Comparison of ENCODE assay signal across 1 cellular context in the genomic region with DNA sequence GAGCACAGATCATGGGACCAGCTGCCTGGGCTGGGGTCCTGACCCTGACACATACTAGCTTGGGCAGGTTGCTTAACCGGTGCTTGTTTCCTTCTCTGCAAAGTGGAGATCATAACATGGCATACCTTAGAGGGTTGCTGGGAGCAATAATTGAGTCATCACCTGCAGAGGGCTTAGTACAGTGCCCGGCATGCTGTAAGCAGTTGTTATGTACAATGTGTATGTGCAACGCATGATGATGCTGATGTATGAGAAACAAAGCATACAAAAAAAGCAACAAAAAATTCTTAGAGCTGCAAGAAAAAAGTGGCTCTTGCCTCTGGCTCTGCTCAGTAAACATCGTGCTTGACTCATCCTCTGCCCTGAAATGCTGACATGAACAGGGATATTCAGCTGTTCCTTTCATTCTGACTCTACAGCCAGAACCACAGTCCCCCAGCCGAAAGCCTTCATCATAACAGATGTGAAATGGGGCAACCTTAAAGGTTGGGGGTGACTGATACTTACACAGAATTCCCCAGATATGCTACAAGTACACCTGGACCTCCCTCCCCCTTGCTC.
TF ChIP-seq lines count a peak whose summit lies in the region.

No MANE protein-coding gene starts in this region.

TF ChIP-seq in GM12878, 131 proteins besides CTCF, POLR2A, EP300 and RAD21 (continued from another document and continues in another):
- TF ChIP-seq ZNF274 (IDR thresholded peaks at IDR 0.05; ENCODE audit: insufficient read depth, insufficient read length) (no peak), RUNX3 (IDR thresholded peaks at IDR 0.05; ENCODE audit: low read length) (peak; percentile 93), POLR2AphosphoS5 (IDR thresholded peaks at IDR 0.05; ENCODE audit: low read length) (no peak), WRNIP1 (IDR thresholded peaks at IDR 0.05; ENCODE audit: borderline replicate concordance, low read depth, low read length) (no peak), ETV6 (conservative IDR thresholded peaks at IDR 0.05 in 1 of 2, IDR thresholded peaks at IDR 0.05 in 1 of 2; ENCODE audit: borderline replicate concordance in 1 of 2, low read depth in 1 of 2) (peak in 1 of 2 experiments; percentile 67; a peak in 2 of 4 replicates), IKZF1 (conservative IDR thresholded peaks at IDR 0.05) (no peak), SRF (IDR thresholded peaks at IDR 0.05; ENCODE audit: low read depth in 2 of 2, low read length in 2 of 2) (peak in 1 of 2 experiments; percentile 74; a peak in 1 of 4 replicates), SUZ12 (IDR thresholded peaks at IDR 0.05; ENCODE audit: unreplicated experiment) (no peak), DPF2 (IDR thresholded peaks at IDR 0.05) (no peak), SIX5 (IDR thresholded peaks at IDR 0.05; ENCODE audit: low read depth, low read length, severe bottlenecking) (no peak), FOS (IDR thresholded peaks at IDR 0.05; ENCODE audit: borderline replicate concordance, extremely low read depth, insufficient read length) (no peak), CBX3 (IDR thresholded peaks at IDR 0.05; ENCODE audit: borderline replicate concordance, low read depth) (no peak), PRDM15 (CRISPR knock-in tag; IDR thresholded peaks at IDR 0.05) (no peak), EZH2 (IDR thresholded peaks at IDR 0.05; ENCODE audit: borderline replicate concordance, control insufficient read depth, low read depth, low read length) (no peak), ASH2L (IDR thresholded peaks at IDR 0.05; ENCODE audit: borderline replicate concordance, low read depth) (no peak), SP1 (IDR thresholded peaks at IDR 0.05; ENCODE audit: low read depth, low read length) (peak; percentile 11), TCF12 (IDR thresholded peaks at IDR 0.05; ENCODE audit: low read depth, low read length) (peak; percentile 93; the same call in 1 of the 2 replicates), SIN3A (IDR thresholded peaks at IDR 0.05; ENCODE audit: low read depth, low read length) (no peak), EGR1 (IDR thresholded peaks at IDR 0.05; ENCODE audit: borderline replicate concordance in 1 of 2, low read depth in 2 of 2, low read length in 2 of 2) (no peak), IKZF2 (IDR thresholded peaks at IDR 0.05) (peak in 1 of 2 experiments; percentile 23; a peak in 1 of 4 replicates), BMI1 (IDR thresholded peaks at IDR 0.05; ENCODE audit: borderline replicate concordance) (no peak), YY1 (IDR thresholded peaks at IDR 0.05; ENCODE audit: low read depth, low read length) (no peak), ESRRA (IDR thresholded peaks at IDR 0.05; ENCODE audit: low read length) (no peak), ZBED1 (IDR thresholded peaks at IDR 0.05; ENCODE audit: borderline replicate concordance) (peak; percentile 65; the same call in 1 of the 2 replicates), ZSCAN29 (IDR thresholded peaks at IDR 0.05) (no peak), BHLHE40 (IDR thresholded peaks at IDR 0.05; ENCODE audit: borderline replicate concordance in 1 of 2, low read depth in 2 of 2, low read length in 1 of 2) (no peak), ZNF207 (IDR thresholded peaks at IDR 0.05; ENCODE audit: borderline replicate concordance) (no peak), SUPT20H (IDR thresholded peaks at IDR 0.05; ENCODE audit: borderline replicate concordance, control insufficient read depth, low read depth, low read length) (no peak), MTA3 (IDR thresholded peaks at IDR 0.05; ENCODE audit: borderline replicate concordance, low read length) (peak; percentile 83; the same call in 1 of the 2 replicates), CHD1 (IDR thresholded peaks at IDR 0.05; ENCODE audit: low read depth, low read length) (no peak), ZBTB11 (CRISPR knock-in tag; IDR thresholded peaks at IDR 0.05) (no peak), CREM (IDR thresholded peaks at IDR 0.05; ENCODE audit: low read depth) (peak; percentile 81)
- TF ChIP-seq, protein P1, sequence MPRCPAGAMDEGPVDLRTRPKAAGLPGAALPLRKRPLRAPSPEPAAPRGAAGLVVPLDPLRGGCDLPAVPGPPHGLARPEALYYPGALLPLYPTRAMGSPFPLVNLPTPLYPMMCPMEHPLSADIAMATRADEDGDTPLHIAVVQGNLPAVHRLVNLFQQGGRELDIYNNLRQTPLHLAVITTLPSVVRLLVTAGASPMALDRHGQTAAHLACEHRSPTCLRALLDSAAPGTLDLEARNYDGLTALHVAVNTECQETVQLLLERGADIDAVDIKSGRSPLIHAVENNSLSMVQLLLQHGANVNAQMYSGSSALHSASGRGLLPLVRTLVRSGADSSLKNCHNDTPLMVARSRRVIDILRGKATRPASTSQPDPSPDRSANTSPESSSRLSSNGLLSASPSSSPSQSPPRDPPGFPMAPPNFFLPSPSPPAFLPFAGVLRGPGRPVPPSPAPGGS (IDR thresholded peaks at IDR 0.05; ENCODE audit: borderline replicate concordance, insufficient read depth, low read depth, low read length, poor library complexity, severe bottlenecking), result no peak
- TF ChIP-seq, protein P2, sequence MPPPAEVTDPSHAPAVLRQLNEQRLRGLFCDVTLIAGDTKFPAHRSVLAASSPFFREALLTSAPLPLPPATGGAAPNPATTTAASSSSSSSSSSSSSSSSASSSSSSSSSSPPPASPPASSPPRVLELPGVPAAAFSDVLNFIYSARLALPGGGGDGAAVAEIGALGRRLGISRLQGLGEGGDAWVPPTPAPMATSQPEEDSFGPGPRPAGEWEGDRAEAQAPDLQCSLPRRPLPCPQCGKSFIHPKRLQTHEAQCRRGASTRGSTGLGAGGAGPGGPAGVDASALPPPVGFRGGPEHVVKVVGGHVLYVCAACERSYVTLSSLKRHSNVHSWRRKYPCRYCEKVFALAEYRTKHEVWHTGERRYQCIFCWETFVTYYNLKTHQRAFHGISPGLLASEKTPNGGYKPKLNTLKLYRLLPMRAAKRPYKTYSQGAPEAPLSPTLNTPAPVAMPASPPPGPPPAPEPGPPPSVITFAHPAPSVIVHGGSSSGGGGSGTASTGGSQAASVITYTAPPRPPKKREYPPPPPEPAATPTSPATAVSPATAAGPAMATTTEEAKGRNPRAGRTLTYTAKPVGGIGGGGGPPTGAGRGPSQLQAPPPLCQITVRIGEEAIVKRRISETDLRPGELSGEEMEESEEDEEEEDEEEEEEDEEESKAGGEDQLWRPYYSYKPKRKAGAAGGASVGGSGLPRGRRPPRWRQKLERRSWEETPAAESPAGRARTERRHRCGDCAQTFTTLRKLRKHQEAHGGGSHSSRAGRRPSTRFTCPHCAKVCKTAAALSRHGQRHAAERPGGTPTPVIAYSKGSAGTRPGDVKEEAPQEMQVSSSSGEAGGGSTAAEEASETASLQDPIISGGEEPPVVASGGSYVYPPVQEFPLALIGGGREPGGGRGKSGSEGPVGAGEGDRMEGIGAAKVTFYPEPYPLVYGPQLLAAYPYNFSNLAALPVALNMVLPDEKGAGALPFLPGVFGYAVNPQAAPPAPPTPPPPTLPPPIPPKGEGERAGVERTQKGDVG (CRISPR knock-in tag; IDR thresholded peaks at IDR 0.05), result no peak
- TF ChIP-seq, protein P3, sequence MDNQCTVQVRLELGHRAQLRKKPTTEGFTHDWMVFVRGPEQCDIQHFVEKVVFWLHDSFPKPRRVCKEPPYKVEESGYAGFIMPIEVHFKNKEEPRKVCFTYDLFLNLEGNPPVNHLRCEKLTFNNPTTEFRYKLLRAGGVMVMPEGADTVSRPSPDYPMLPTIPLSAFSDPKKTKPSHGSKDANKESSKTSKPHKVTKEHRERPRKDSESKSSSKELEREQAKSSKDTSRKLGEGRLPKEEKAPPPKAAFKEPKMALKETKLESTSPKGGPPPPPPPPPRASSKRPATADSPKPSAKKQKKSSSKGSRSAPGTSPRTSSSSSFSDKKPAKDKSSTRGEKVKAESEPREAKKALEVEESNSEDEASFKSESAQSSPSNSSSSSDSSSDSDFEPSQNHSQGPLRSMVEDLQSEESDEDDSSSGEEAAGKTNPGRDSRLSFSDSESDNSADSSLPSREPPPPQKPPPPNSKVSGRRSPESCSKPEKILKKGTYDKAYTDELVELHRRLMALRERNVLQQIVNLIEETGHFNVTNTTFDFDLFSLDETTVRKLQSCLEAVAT (IDR thresholded peaks at IDR 0.05), result no peak
- TF ChIP-seq, protein P4, sequence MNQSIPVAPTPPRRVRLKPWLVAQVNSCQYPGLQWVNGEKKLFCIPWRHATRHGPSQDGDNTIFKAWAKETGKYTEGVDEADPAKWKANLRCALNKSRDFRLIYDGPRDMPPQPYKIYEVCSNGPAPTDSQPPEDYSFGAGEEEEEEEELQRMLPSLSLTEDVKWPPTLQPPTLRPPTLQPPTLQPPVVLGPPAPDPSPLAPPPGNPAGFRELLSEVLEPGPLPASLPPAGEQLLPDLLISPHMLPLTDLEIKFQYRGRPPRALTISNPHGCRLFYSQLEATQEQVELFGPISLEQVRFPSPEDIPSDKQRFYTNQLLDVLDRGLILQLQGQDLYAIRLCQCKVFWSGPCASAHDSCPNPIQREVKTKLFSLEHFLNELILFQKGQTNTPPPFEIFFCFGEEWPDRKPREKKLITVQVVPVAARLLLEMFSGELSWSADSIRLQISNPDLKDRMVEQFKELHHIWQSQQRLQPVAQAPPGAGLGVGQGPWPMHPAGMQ (IDR thresholded peaks at IDR 0.05; ENCODE audit: borderline replicate concordance), result no peak
- TF ChIP-seq, protein P5, sequence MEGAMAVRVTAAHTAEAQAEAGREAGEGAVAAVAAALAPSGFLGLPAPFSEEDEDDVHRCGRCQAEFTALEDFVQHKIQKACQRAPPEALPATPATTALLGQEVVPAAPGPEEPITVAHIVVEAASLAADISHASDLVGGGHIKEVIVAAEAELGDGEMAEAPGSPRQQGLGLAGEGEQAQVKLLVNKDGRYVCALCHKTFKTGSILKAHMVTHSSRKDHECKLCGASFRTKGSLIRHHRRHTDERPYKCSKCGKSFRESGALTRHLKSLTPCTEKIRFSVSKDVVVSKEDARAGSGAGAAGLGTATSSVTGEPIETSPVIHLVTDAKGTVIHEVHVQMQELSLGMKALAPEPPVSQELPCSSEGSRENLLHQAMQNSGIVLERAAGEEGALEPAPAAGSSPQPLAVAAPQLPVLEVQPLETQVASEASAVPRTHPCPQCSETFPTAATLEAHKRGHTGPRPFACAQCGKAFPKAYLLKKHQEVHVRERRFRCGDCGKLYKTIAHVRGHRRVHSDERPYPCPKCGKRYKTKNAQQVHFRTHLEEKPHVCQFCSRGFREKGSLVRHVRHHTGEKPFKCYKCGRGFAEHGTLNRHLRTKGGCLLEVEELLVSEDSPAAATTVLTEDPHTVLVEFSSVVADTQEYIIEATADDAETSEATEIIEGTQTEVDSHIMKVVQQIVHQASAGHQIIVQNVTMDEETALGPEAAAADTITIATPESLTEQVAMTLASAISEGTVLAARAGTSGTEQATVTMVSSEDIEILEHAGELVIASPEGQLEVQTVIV (IDR thresholded peaks at IDR 0.05; ENCODE audit: borderline replicate concordance, partially characterized antibody), result no peak
- TF ChIP-seq, protein P6, sequence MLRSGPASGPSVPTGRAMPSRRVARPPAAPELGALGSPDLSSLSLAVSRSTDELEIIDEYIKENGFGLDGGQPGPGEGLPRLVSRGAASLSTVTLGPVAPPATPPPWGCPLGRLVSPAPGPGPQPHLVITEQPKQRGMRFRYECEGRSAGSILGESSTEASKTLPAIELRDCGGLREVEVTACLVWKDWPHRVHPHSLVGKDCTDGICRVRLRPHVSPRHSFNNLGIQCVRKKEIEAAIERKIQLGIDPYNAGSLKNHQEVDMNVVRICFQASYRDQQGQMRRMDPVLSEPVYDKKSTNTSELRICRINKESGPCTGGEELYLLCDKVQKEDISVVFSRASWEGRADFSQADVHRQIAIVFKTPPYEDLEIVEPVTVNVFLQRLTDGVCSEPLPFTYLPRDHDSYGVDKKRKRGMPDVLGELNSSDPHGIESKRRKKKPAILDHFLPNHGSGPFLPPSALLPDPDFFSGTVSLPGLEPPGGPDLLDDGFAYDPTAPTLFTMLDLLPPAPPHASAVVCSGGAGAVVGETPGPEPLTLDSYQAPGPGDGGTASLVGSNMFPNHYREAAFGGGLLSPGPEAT (IDR thresholded peaks at IDR 0.05; ENCODE audit: low read depth), result no peak
